15 cellular contexts compared by ENCODE assay signal in genomic region chr18:6776193-6776592, GRCh38. TPM values are rescaled to one million over a fixed set of nuclear protein-coding genes. Genes with fewer than 3 reads are reported as not detected.
DNase-seq lines count a peak whose midpoint lies in the region; ATAC-seq and TF ChIP-seq lines count a peak whose summit lies in the region.
"Had no signal": no experiment of that assay in that cellular context is flagged by ENCODE, and none has a peak within 500 bp of the region (broad histone marks: within the 10 kb centered on the region; RNA-seq: fewer than 3 reads in every experiment).

No MANE protein-coding gene starts in this region.

- H3K4me1 ChIP-seq in mesenchymal stem cell (ENCODE audit: control insufficient read depth, insufficient read depth, low read depth, low read length) (peaks cover 11% of the 10 kb centered on the region), subcutaneous abdominal adipose tissue (ENCODE audit: control insufficient read depth in 5 of 5, insufficient read depth in 5 of 5, low read length in 5 of 5) (peaks cover 0 to 14% (median 12%) of the 10 kb centered on the region in 5 donors)
- H3K4me1 ChIP-seq: foreskin keratinocyte had no signal

- H3K18ac ChIP-seq in mesenchymal stem cell (ENCODE audit: low read depth in 1 of 2, low read length in 2 of 2) = no peak overlapping the region

- no peaks in the 10 kb centered on the region for H3K9me3 Mint-ChIP-seq in activated CD4-positive, alpha-beta T cell treated with anti-CD3 and anti-CD28 coated beads for 36 hours (ENCODE audit: low read depth)
- H3K9me3 Mint-ChIP-seq: activated B cell treated with CpG ODN at 0.5 μM for 24 hours had no signal

- H3K27ac ChIP-seq in mesenchymal stem cell (ENCODE audit: low read length, poor library complexity, severe bottlenecking) = no peak overlapping the region
- H3K27ac ChIP-seq in subcutaneous abdominal adipose tissue (ENCODE audit: low read depth, low read length) = peak overlapping the region; percentile 15
- H3K27ac ChIP-seq: foreskin keratinocyte had no signal

- no peak overlapping the region for H2BK120ac ChIP-seq in mesenchymal stem cell (ENCODE audit: low read depth, low read length)

- no peak overlapping the region for H3K23ac ChIP-seq in mesenchymal stem cell (ENCODE audit: low read length in 2 of 2)

- H3K4me2 ChIP-seq in mesenchymal stem cell (ENCODE audit: low read length, poor library complexity, severe bottlenecking) = no peak overlapping the region

- no peaks in the 10 kb centered on the region for H3K4me1 Mint-ChIP-seq in activated CD4-positive, alpha-beta T cell treated with anti-CD3 and anti-CD28 coated beads for 36 hours
- H3K4me1 Mint-ChIP-seq: activated B cell treated with CpG ODN at 0.5 μM for 24 hours; activated naive CD4-positive, alpha-beta T cell treated with anti-CD3 and anti-CD28 coated beads, Interleukin-2, amount 50 U/mL, for 24 hours; stimulated activated naive B cell treated with anti-CD40 and anti-IgM and Interleukin-4, amounts not matched to agents 10 μg/mL and 1 μg/mL and 100 μg/mL, for 72 hours had no signal

- no peak for TF ChIP-seq CTCF in cardiac fibroblast (IDR thresholded peaks at IDR 0.05; ENCODE audit: low read depth, low read length)

- H3K4me3 ChIP-seq in cardiac fibroblast (replicated peaks in 1 of 2; ENCODE audit: low read depth in 2 of 2, low read length in 2 of 2) (no peak overlapping the region), mesenchymal stem cell (ENCODE audit: insufficient read depth in 1 of 2, low read depth in 1 of 2, low read length in 2 of 2) (peak overlapping the region in 1 of 2 experiments; percentile 44), subcutaneous abdominal adipose tissue (ENCODE audit: low read depth in 1 of 5, low read length in 5 of 5) (peak overlapping the region in 1 of 5 donors; percentile 58)

- H2AK5ac ChIP-seq in mesenchymal stem cell (ENCODE audit: low read length, severe bottlenecking) = no peak overlapping the region

- no peak overlapping the region for H3K27ac Mint-ChIP-seq in activated CD4-positive, alpha-beta T cell treated with anti-CD3 and anti-CD28 coated beads for 36 hours
- H3K27ac Mint-ChIP-seq: activated B cell treated with CpG ODN at 0.5 μM for 24 hours; activated naive CD4-positive, alpha-beta T cell treated with anti-CD3 and anti-CD28 coated beads, Interleukin-2, amount 50 U/mL, for 24 hours; stimulated activated naive B cell treated with anti-CD40 and anti-IgM and Interleukin-4, amounts not matched to agents 10 μg/mL and 1 μg/mL and 100 μg/mL, for 72 hours had no signal

- no peak overlapping the region for H2BK15ac ChIP-seq in mesenchymal stem cell (ENCODE audit: low read depth, poor library complexity, severe bottlenecking)

- peak overlapping the region; percentile 81 for H3K9ac ChIP-seq in mesenchymal stem cell (ENCODE audit: low read length)
- peak overlapping the region in 3 of 5 donors; percentile 14 to 61 (median 59) for H3K9ac ChIP-seq in subcutaneous abdominal adipose tissue (ENCODE audit: low read length in 5 of 5)

- no peak overlapping the region for H2BK5ac ChIP-seq in mesenchymal stem cell (ENCODE audit: low read depth, low read length, poor library complexity, severe bottlenecking)

- no peak for ATAC-seq in activated CD4-positive, alpha-beta T cell treated with anti-CD3 and anti-CD28 coated beads for 36 hours
- ATAC-seq: foreskin keratinocyte; stimulated activated naive B cell treated with anti-CD40 and anti-IgM and Interleukin-4, amounts not matched to agents 10 μg/mL and 1 μg/mL and 100 μg/mL, for 72 hours had no signal

- H4K91ac ChIP-seq in mesenchymal stem cell (ENCODE audit: low read length) = no peak overlapping the region

- peak overlapping the region in 1 of 2 experiments; percentile 4 for H2BK12ac ChIP-seq in mesenchymal stem cell (ENCODE audit: low read length in 2 of 2)

- H3K27me3 Mint-ChIP-seq in activated CD4-positive, alpha-beta T cell treated with anti-CD3 and anti-CD28 coated beads for 36 hours = peaks cover 3% of the 10 kb centered on the region
- H3K27me3 Mint-ChIP-seq: activated B cell treated with CpG ODN at 0.5 μM for 24 hours; activated naive CD4-positive, alpha-beta T cell treated with anti-CD3 and anti-CD28 coated beads, Interleukin-2, amount 50 U/mL, for 24 hours; stimulated activated naive B cell treated with anti-CD40 and anti-IgM and Interleukin-4, amounts not matched to agents 10 μg/mL and 1 μg/mL and 100 μg/mL, for 72 hours had no signal

- POLR2A ChIA-PET in activated CD4-positive, alpha-beta T cell treated with anti-CD3 and anti-CD28 coated beads for 36 hours (lab: Charles Lee) = no interaction called here

- H3K4ac ChIP-seq in mesenchymal stem cell (ENCODE audit: low read depth in 1 of 2, low read length in 2 of 2) = no peak overlapping the region

- peak overlapping the region; percentile 84 for H4K8ac ChIP-seq in mesenchymal stem cell (ENCODE audit: low read length)

- no peaks in the 10 kb centered on the region for H3K9me3 ChIP-seq in mesenchymal stem cell (ENCODE audit: control insufficient read depth, low read length)
- no peaks in the 10 kb centered on the region for H3K9me3 ChIP-seq in subcutaneous abdominal adipose tissue (ENCODE audit: control insufficient read depth in 5 of 5, low read length in 5 of 5)

- H3K79me1 ChIP-seq in mesenchymal stem cell (replicated peaks; ENCODE audit: low read length, poor library complexity, severe bottlenecking) = peaks cover 2% of the 10 kb centered on the region

- intact Hi-C loops in activated CD4-positive, alpha-beta T cell treated with anti-CD3 and anti-CD28 coated beads for 36 hours (cut with DNase I, micrococcal nuclease) = no loop called here
- intact Hi-C loops in posterior cingulate gyrus (cut with DNase I) = no loop called here

- no peak overlapping the region for H3K4me3 Mint-ChIP-seq in activated CD4-positive, alpha-beta T cell treated with anti-CD3 and anti-CD28 coated beads for 36 hours
- H3K4me3 Mint-ChIP-seq: activated B cell treated with CpG ODN at 0.5 μM for 24 hours; activated naive CD4-positive, alpha-beta T cell treated with anti-CD3 and anti-CD28 coated beads, Interleukin-2, amount 50 U/mL, for 24 hours; stimulated activated naive B cell treated with anti-CD40 and anti-IgM and Interleukin-4, amounts not matched to agents 10 μg/mL and 1 μg/mL and 100 μg/mL, for 72 hours had no signal

- 60% methylated on average over 7 of the region's 7 CpGs for WGBS in mesenchymal stem cell

- no peak overlapping the region for H2AFZ ChIP-seq in mesenchymal stem cell (ENCODE audit: low read depth, low read length)

- H3K27me3 ChIP-seq in mesenchymal stem cell (ENCODE audit: control insufficient read depth in 1 of 2, insufficient read depth in 1 of 2, low read length in 2 of 2) (no peaks in the 10 kb centered on the region), subcutaneous abdominal adipose tissue (ENCODE audit: control insufficient read depth in 5 of 5, insufficient read depth in 4 of 5, low read length in 5 of 5) (no peaks in the 10 kb centered on the region)
- H3K27me3 ChIP-seq: foreskin keratinocyte had no signal

- H3K36me3 ChIP-seq in mesenchymal stem cell (ENCODE audit: control insufficient read depth in 1 of 2, insufficient read depth in 2 of 2, low read depth in 1 of 2, low read length in 2 of 2) (no peaks in the 10 kb centered on the region), subcutaneous abdominal adipose tissue (ENCODE audit: control insufficient read depth in 5 of 5, insufficient read depth in 5 of 5, low read length in 5 of 5) (no peaks in the 10 kb centered on the region)

- CTCF ChIA-PET in activated CD4-positive, alpha-beta T cell treated with anti-CD3 and anti-CD28 coated beads for 36 hours (lab: Charles Lee) = no interaction called here

- DNase-seq in HCEC 1CT (peak; percentile 4), cardiac fibroblast (ENCODE audit: low read depth in 2 of 2) (peak; percentile 55 to 91), mesenchymal stem cell (peak; percentile 71), amniotic stem cell (lab: John Stamatoyannopoulos, UW) (no peak), posterior cingulate gyrus (no peak)
- DNase-seq in activated CD4-positive, alpha-beta T cell treated with anti-CD3 and anti-CD28 coated beads for 36 hours = no peak
- DNase-seq: activated B cell treated with CpG ODN at 0.5 μM for 24 hours; activated CD8-positive, alpha-beta memory T cell treated with anti-CD3 and anti-CD28 coated beads, Interleukin-2, amount 50 U/mL, for 4 hours; foreskin keratinocyte; GDM1; NCI-H1105; NCI-H345; stimulated activated naive B cell treated with anti-CD40 and anti-IgM and Interleukin-4, amounts not matched to agents 10 μg/mL and 1 μg/mL and 100 μg/mL, for 72 hours had no signal

- H3K14ac ChIP-seq in mesenchymal stem cell (ENCODE audit: low read length in 2 of 2) = no peak overlapping the region

- H3K36me3 Mint-ChIP-seq in activated CD4-positive, alpha-beta T cell treated with anti-CD3 and anti-CD28 coated beads for 36 hours (ENCODE audit: low read depth) = no peaks in the 10 kb centered on the region
- H3K36me3 Mint-ChIP-seq: activated naive CD4-positive, alpha-beta T cell treated with anti-CD3 and anti-CD28 coated beads, Interleukin-2, amount 50 U/mL, for 24 hours; stimulated activated naive B cell treated with anti-CD40 and anti-IgM and Interleukin-4, amounts not matched to agents 10 μg/mL and 1 μg/mL and 100 μg/mL, for 72 hours had no signal

RNA-seq across cellular contexts. Expression of gene ARHGAP28, which starts 46.7 kb away (rescaled TPM):
- polyA plus RNA-seq in mesenchymal stem cell (2013, experiment 1 of 2) = 8.3 TPM
- polyA plus RNA-seq in mesenchymal stem cell (2013, experiment 2 of 2) = 8.3 TPM
- total RNA-seq in activated CD4-positive, alpha-beta T cell treated with anti-CD3 and anti-CD28 coated beads for 36 hours = not detected
- total RNA-seq: activated B cell treated with CpG ODN at 0.5 μM for 24 hours had no signal

Comparison
In these comparisons a context has a peak if more than half of its experiments do, and no peak if none do; other contexts are left out.
1. DNase-seq: peak in HCEC 1CT (single experiment), cardiac fibroblast (2 of 2) and mesenchymal stem cell (single experiment); none in amniotic stem cell (single experiment), activated CD4-positive, alpha-beta T cell treated with anti-CD3 and anti-CD28 coated beads for 36 hours (single experiment) and posterior cingulate gyrus (0 of 10).